In the genomic region with DNA sequence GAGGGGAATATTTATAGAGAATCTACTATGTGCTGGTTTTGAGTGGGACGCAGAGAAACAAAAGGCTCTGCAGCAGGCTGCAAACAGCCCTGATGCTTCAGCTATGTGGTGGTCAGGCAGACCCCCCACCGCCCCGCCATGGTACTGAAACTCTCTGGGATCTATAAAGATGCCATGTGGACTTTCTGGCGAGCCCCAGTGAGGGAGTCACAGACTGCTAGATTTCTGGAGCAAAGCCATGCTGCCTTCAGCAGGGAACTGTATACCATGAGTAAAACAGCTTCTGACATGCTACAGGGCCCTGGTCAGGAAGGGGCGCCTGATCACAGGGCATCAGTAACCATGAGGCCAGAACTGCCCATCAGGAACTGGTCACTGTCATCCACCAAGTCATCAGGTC, we compare ENCODE assay signal across 22 cellular contexts. TPM values are rescaled to one million over a fixed set of nuclear protein-coding genes. Genes with fewer than 3 reads are reported as not detected.
A peak's percentile ranks its signal among the peaks of the same experiment; 100 is the strongest.
DNase-seq lines count a peak whose midpoint lies in the region; TF ChIP-seq lines count a peak whose summit lies in the region.
"Had no signal": no experiment of that assay in that cellular context is flagged by ENCODE, and none has a peak within 500 bp of the region (broad histone marks: within the 10 kb centered on the region; RNA-seq: fewer than 3 reads in every experiment).

No MANE protein-coding gene starts in this region.

- in situ Hi-C loops in G401 (cut with HindIII; ENCODE audit: low sequenced_read_pairs) = no loop called here

- H3K14ac ChIP-seq in mesenchymal stem cell (ENCODE audit: low read length in 2 of 2) = no peak overlapping the region

- H2BK12ac ChIP-seq in mesenchymal stem cell (ENCODE audit: low read length in 2 of 2) = no peak overlapping the region

- peak overlapping the region; percentile 21 for H3K27ac ChIP-seq in caudate nucleus (ENCODE audit: low read depth, low read length)
- H3K27ac ChIP-seq in mesenchymal stem cell (ENCODE audit: low read length, poor library complexity, severe bottlenecking) = no peak overlapping the region
- peak overlapping the region; percentile 77 for H3K27ac ChIP-seq in substantia nigra (ENCODE audit: low read depth, low read length, poor library complexity, severe bottlenecking)
- H3K27ac ChIP-seq in Peyer's patch = no peak overlapping the region
- H3K27ac ChIP-seq in SJCRH30 = no peak overlapping the region

- H2BK120ac ChIP-seq in mesenchymal stem cell (ENCODE audit: low read depth, low read length) = no peak overlapping the region

- WGBS in mesenchymal stem cell = 81% methylated on average over 5 of the region's 5 CpGs

- H3K27me3 ChIP-seq in mesenchymal stem cell (ENCODE audit: control insufficient read depth in 1 of 2, insufficient read depth in 1 of 2, low read length in 2 of 2) (peaks cover 25 to 28% of the 10 kb centered on the region in 2 experiments), Peyer's patch (no peaks in the 10 kb centered on the region), SJCRH30 (peaks cover 6% of the 10 kb centered on the region)

- no peaks in the 10 kb centered on the region for H3K9me3 ChIP-seq in mesenchymal stem cell (ENCODE audit: control insufficient read depth, low read length)
- H3K9me3 ChIP-seq in Peyer's patch = no peaks in the 10 kb centered on the region
- H3K9me3 ChIP-seq in SJCRH30 (replicated peaks) = no peaks in the 10 kb centered on the region
- H3K9me3 ChIP-seq: SK-N-SH had no signal

- H3K4me3 ChIP-seq in mesenchymal stem cell (ENCODE audit: insufficient read depth in 1 of 2, low read depth in 1 of 2, low read length in 2 of 2) = no peak overlapping the region
- H3K4me3 ChIP-seq in Peyer's patch = no peak overlapping the region
- no peak overlapping the region for H3K4me3 ChIP-seq in SJCRH30
- H3K4me3 ChIP-seq: K562 had no signal

- H2AK5ac ChIP-seq in mesenchymal stem cell (ENCODE audit: low read length, severe bottlenecking) = no peak overlapping the region

- no peak for TF ChIP-seq POLR2A in Peyer's patch (IDR thresholded peaks at IDR 0.05)

- no peak overlapping the region for H3K4ac ChIP-seq in mesenchymal stem cell (ENCODE audit: low read depth in 1 of 2, low read length in 2 of 2)

- H3K36me3 ChIP-seq in mesenchymal stem cell (ENCODE audit: control insufficient read depth in 1 of 2, insufficient read depth in 2 of 2, low read depth in 1 of 2, low read length in 2 of 2) (no peaks in the 10 kb centered on the region), Peyer's patch (no peaks in the 10 kb centered on the region), SJCRH30 (no peaks in the 10 kb centered on the region)

- no peak for TF ChIP-seq CTCF in Peyer's patch (IDR thresholded peaks at IDR 0.05)

- peak; percentile 61 for DNase-seq in G401 (ENCODE audit: low spot score)
- DNase-seq in caudate nucleus (lab: John Stamatoyannopoulos, UW) = peak in 1 of 61 donors; percentile 5
- no peak for DNase-seq in mesenchymal stem cell
- peak in 8 of 49 donors; percentile 4 to 42 (median 10) for DNase-seq in substantia nigra (lab: John Stamatoyannopoulos, UW)
- no peak for DNase-seq in Peyer's patch
- no peak for DNase-seq in SJCRH30
- no peak for DNase-seq in stimulated activated naive CD4-positive, alpha-beta T cell treated with Interleukin-2 at 50 U/mL for 16 hours (lab: John Stamatoyannopoulos, UW)
- DNase-seq: 8988T, ACHN, DMS153, DND-41, H7, Kasumi-1, NCI-H1105 treated with DMSO at 0.1 percent for 48 hours, NCI-H2029, NCI-H526, SIG-M5, SK-N-SH had no signal

- no peak overlapping the region for H3K18ac ChIP-seq in mesenchymal stem cell (ENCODE audit: low read depth in 1 of 2, low read length in 2 of 2)

- H2AFZ ChIP-seq in mesenchymal stem cell (ENCODE audit: low read depth, low read length) = no peak overlapping the region

- no peak overlapping the region for H2BK5ac ChIP-seq in mesenchymal stem cell (ENCODE audit: low read depth, low read length, poor library complexity, severe bottlenecking)

- H3K9ac ChIP-seq in mesenchymal stem cell (ENCODE audit: low read length) = peak overlapping the region; percentile 7
- H3K9ac ChIP-seq: SK-N-SH had no signal

- H4K91ac ChIP-seq in mesenchymal stem cell (ENCODE audit: low read length) = no peak overlapping the region

- H3K79me1 ChIP-seq in mesenchymal stem cell (replicated peaks; ENCODE audit: low read length, poor library complexity, severe bottlenecking) = no peaks in the 10 kb centered on the region

- H3K4me2 ChIP-seq in mesenchymal stem cell (ENCODE audit: low read length, poor library complexity, severe bottlenecking) = no peak overlapping the region
- H3K4me2 ChIP-seq: SK-N-SH had no signal

- no peak overlapping the region for H2BK15ac ChIP-seq in mesenchymal stem cell (ENCODE audit: low read depth, poor library complexity, severe bottlenecking)

- no peak overlapping the region for H3K23ac ChIP-seq in mesenchymal stem cell (ENCODE audit: low read length in 2 of 2)

- no peak overlapping the region for H4K8ac ChIP-seq in mesenchymal stem cell (ENCODE audit: low read length)

- no peaks in the 10 kb centered on the region for H3K4me1 ChIP-seq in mesenchymal stem cell (ENCODE audit: control insufficient read depth, insufficient read depth, low read depth, low read length)
- no peaks in the 10 kb centered on the region for H3K4me1 ChIP-seq in Peyer's patch
- H3K4me1 ChIP-seq in SJCRH30 = no peaks in the 10 kb centered on the region

RNA-seq across cellular contexts. Expression of gene BPIFB1, which starts 19.2 kb away (rescaled TPM):
- total RNA-seq in G401 (2014; rRNA removed; shearing (Covaris generic)) = not detected in 2 replicates
- polyA plus RNA-seq in mesenchymal stem cell (2013, experiment 1 of 2) = not detected
- 0.01 TPM for polyA plus RNA-seq in mesenchymal stem cell (2013, experiment 2 of 2)
- total RNA-seq in Peyer's patch = not detected
- not detected in 2 replicates for total RNA-seq in SJCRH30 (2014; rRNA removed; shearing (Covaris generic))
- total RNA-seq: H7, K562, M059J, OCI-LY7 had no signal
- polyA plus RNA-seq: BJ, K562, SK-N-SH had no signal

RNA-seq across cellular contexts. Expression of gene BPIFA1, which starts 28.0 kb away (rescaled TPM):
- not detected in 2 replicates for total RNA-seq in G401 (2014; rRNA removed; shearing (Covaris generic))
- polyA plus RNA-seq in mesenchymal stem cell (2013, experiment 1 of 2) = not detected
- not detected for polyA plus RNA-seq in mesenchymal stem cell (2013, experiment 2 of 2)
- total RNA-seq in Peyer's patch = not detected
- total RNA-seq in SJCRH30 (2014; rRNA removed; shearing (Covaris generic)) = not detected in 2 replicates
- total RNA-seq: H7, K562, M059J, OCI-LY7 had no signal
- polyA plus RNA-seq: BJ, K562, SK-N-SH had no signal

RNA-seq across cellular contexts. Expression of gene BPIFA3, which starts 46.6 kb away (rescaled TPM):
- not detected in 2 replicates for total RNA-seq in G401 (2014; rRNA removed; shearing (Covaris generic))
- polyA plus RNA-seq in mesenchymal stem cell (2013, experiment 1 of 2) = not detected
- not detected for polyA plus RNA-seq in mesenchymal stem cell (2013, experiment 2 of 2)
- total RNA-seq in Peyer's patch = not detected
- total RNA-seq in SJCRH30 (2014; rRNA removed; shearing (Covaris generic)) = not detected in 2 replicates
- total RNA-seq: H7, K562, M059J, OCI-LY7 had no signal
- polyA plus RNA-seq: BJ, K562, SK-N-SH had no signal

Comparison
In these comparisons a context has a peak if more than half of its experiments do, and no peak if none do; other contexts are left out.
1. H3K27ac ChIP-seq: peak in caudate nucleus (single experiment) and substantia nigra (single experiment); none in mesenchymal stem cell (single experiment), Peyer's patch (0 of 4) and SJCRH30 (single experiment).